In the genomic region with DNA sequence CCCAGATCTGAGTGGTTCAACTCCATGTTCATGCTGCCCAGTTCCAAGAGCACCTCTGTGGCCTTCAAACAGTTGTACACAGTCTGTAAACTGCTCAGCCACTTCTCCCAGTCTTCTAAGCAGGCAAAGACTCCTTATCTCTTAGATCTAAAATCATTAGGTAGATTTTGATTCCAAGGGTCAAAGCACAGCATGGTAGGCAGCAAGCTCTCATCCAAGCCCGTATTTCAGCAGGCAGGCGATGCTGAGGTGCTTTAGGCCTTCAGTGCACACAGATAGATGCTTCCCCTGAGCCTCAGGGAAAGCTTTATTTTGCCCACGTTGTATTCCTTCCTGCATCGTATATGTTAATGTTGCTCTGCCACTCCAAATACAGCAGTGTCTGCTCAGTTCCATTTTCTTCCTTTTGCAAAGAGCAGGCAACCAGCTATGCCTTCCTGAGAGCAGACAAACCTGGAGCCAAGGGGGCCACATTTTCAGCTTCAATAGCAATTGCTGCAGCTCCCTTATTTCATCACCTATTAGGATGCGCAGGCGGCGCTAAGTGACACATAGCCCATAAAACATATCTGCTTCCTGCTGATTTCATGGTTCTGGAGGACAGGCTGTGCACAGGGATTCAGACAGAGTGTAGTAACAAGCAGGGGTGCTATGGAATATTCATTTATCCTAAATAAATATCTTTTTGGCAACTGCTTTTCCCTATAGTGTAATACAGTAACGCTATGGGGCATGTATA, we compare ENCODE assay signal across 10 cellular contexts.
DNase-seq lines count a peak whose midpoint lies in the region; ATAC-seq and TF ChIP-seq lines count a peak whose summit lies in the region.
"Had no signal": no experiment of that assay in that cellular context is flagged by ENCODE, and none has a peak within 500 bp of the region (broad histone marks: within the 10 kb centered on the region; RNA-seq: fewer than 3 reads in every experiment).

No MANE protein-coding gene starts in this region.

- H3K4me1 ChIP-seq in HEK293 (ENCODE audit: control insufficient read depth, insufficient read depth, low read length): no peaks in the 10 kb centered on the region
- H3K4me1 ChIP-seq in Peyer's patch: peaks cover 0 to 49% (median 9%) of the 10 kb centered on the region in 4 donors

- no peak for TF ChIP-seq CTCF in HEK293 (tag by site-specific recombination; IDR thresholded peaks at IDR 0.05)
- TF ChIP-seq CTCF in Peyer's patch (IDR thresholded peaks at IDR 0.05): no peak
- TF ChIP-seq CTCF in fibroblast of villous mesenchyme (IDR thresholded peaks at IDR 0.05; ENCODE audit: insufficient read depth, low read depth, low read length): no peak

- CTCF ChIA-PET in HEK293 (lab: Yijun Ruan, JAX): no interaction called here
- CTCF ChIA-PET in activated naive CD4-positive, alpha-beta T cell treated with anti-CD3 and anti-CD28 coated beads for 36 hours (lab: Charles Lee): interaction anchor here (0.6 to 0.7 kb wide), 2 partner anchors 11 to 269 kb away, joined by 3 read pairs; no protein-coding TSS in a partner anchor

- no peaks in the 10 kb centered on the region for H3K36me3 ChIP-seq in HEK293 (ENCODE audit: control insufficient read depth in 2 of 2, insufficient read depth in 1 of 2, low read length in 2 of 2)
- H3K36me3 ChIP-seq in Peyer's patch: no peaks in the 10 kb centered on the region
- H3K36me3 ChIP-seq: thoracic aorta had no signal

- H3K27ac Mint-ChIP-seq in activated naive CD4-positive, alpha-beta T cell treated with anti-CD3 and anti-CD28 coated beads for 36 hours: no peak overlapping the region

- DNase-seq in Peyer's patch (peak in 1 of 3 donors; percentile 75), fibroblast of villous mesenchyme (ENCODE audit: low read depth) (peak; percentile 89), renal cortical epithelial cell (ENCODE audit: low read depth) (peak; percentile 65)
- no peak for DNase-seq in activated naive CD4-positive, alpha-beta T cell treated with anti-CD3 and anti-CD28 coated beads for 36 hours
- no peak for DNase-seq in activated CD4-positive, alpha-beta T cell treated with anti-CD3 and anti-CD28 coated beads for 4 hours

- H3K27me3 Mint-ChIP-seq in activated naive CD4-positive, alpha-beta T cell treated with anti-CD3 and anti-CD28 coated beads for 36 hours (ENCODE audit: low read depth): no peaks in the 10 kb centered on the region

- intact Hi-C loops in activated naive CD4-positive, alpha-beta T cell treated with anti-CD3 and anti-CD28 coated beads for 36 hours (cut with micrococcal nuclease): no loop called here

- no peaks in the 10 kb centered on the region for H3K27me3 ChIP-seq in Peyer's patch

- H3K4me1 Mint-ChIP-seq in activated naive CD4-positive, alpha-beta T cell treated with anti-CD3 and anti-CD28 coated beads for 36 hours (ENCODE audit: low read depth): peaks cover 61% of the 10 kb centered on the region

- H3K9me3 Mint-ChIP-seq in activated naive CD4-positive, alpha-beta T cell treated with anti-CD3 and anti-CD28 coated beads for 36 hours: no peaks in the 10 kb centered on the region

- H3K36me3 Mint-ChIP-seq in activated naive CD4-positive, alpha-beta T cell treated with anti-CD3 and anti-CD28 coated beads for 36 hours (ENCODE audit: low read depth): peaks cover 20% of the 10 kb centered on the region

- H3K4me3 Mint-ChIP-seq in activated naive CD4-positive, alpha-beta T cell treated with anti-CD3 and anti-CD28 coated beads for 36 hours: no peak overlapping the region

- no peak for ATAC-seq in HG02588 (IDR thresholded peaks at IDR 0.05; ENCODE audit: unreplicated experiment)

- H3K27ac ChIP-seq in HEK293 (ENCODE audit: extremely low read depth, low read depth, low read length) (no peak overlapping the region), Peyer's patch (peak overlapping the region in 3 of 4 donors; percentile 11 to 77 (median 66))
- H3K27ac ChIP-seq: epithelial cell of prostate, parathyroid adenoma, thoracic aorta had no signal

- H3K9me3 ChIP-seq in HEK293 (ENCODE audit: control insufficient read depth, insufficient read depth, low read depth, low read length) (no peaks in the 10 kb centered on the region), Peyer's patch (no peaks in the 10 kb centered on the region)
- H3K9me3 ChIP-seq: thoracic aorta had no signal

- H3K4me3 ChIP-seq in HEK293 (ENCODE audit: low read depth, low read length) (no peak overlapping the region), Peyer's patch (no peak overlapping the region), fibroblast of villous mesenchyme (ENCODE audit: low read depth, low read length) (no peak overlapping the region)
- H3K4me3 ChIP-seq: thoracic aorta had no signal

- TF ChIP-seq POLR2A in Peyer's patch (IDR thresholded peaks at IDR 0.05): no peak

- POLR2A ChIA-PET in HEK293 (lab: Yijun Ruan, JAX): no interaction called here

TF ChIP-seq in HEK293, 187 proteins besides CTCF, POLR2A, EP300 and RAD21 (continues in another document):
- TF ChIP-seq, protein P1, sequence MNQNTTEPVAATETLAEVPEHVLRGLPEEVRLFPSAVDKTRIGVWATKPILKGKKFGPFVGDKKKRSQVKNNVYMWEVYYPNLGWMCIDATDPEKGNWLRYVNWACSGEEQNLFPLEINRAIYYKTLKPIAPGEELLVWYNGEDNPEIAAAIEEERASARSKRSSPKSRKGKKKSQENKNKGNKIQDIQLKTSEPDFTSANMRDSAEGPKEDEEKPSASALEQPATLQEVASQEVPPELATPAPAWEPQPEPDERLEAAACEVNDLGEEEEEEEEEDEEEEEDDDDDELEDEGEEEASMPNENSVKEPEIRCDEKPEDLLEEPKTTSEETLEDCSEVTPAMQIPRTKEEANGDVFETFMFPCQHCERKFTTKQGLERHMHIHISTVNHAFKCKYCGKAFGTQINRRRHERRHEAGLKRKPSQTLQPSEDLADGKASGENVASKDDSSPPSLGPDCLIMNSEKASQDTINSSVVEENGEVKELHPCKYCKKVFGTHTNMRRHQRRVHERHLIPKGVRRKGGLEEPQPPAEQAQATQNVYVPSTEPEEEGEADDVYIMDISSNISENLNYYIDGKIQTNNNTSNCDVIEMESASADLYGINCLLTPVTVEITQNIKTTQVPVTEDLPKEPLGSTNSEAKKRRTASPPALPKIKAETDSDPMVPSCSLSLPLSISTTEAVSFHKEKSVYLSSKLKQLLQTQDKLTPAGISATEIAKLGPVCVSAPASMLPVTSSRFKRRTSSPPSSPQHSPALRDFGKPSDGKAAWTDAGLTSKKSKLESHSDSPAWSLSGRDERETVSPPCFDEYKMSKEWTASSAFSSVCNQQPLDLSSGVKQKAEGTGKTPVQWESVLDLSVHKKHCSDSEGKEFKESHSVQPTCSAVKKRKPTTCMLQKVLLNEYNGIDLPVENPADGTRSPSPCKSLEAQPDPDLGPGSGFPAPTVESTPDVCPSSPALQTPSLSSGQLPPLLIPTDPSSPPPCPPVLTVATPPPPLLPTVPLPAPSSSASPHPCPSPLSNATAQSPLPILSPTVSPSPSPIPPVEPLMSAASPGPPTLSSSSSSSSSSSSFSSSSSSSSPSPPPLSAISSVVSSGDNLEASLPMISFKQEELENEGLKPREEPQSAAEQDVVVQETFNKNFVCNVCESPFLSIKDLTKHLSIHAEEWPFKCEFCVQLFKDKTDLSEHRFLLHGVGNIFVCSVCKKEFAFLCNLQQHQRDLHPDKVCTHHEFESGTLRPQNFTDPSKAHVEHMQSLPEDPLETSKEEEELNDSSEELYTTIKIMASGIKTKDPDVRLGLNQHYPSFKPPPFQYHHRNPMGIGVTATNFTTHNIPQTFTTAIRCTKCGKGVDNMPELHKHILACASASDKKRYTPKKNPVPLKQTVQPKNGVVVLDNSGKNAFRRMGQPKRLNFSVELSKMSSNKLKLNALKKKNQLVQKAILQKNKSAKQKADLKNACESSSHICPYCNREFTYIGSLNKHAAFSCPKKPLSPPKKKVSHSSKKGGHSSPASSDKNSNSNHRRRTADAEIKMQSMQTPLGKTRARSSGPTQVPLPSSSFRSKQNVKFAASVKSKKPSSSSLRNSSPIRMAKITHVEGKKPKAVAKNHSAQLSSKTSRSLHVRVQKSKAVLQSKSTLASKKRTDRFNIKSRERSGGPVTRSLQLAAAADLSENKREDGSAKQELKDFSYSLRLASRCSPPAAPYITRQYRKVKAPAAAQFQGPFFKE (tag by site-specific recombination; IDR thresholded peaks at IDR 0.05; ENCODE audit: borderline replicate concordance): no peak
- TF ChIP-seq ZNF2 (tag by site-specific recombination; IDR thresholded peaks at IDR 0.05): no peak
- TF ChIP-seq ZNF600 (tag by site-specific recombination; IDR thresholded peaks at IDR 0.05): 0 out of 2 replicates have a peak, but pooled peaks have one; percentile 49
- TF ChIP-seq ZNF335 (tag by site-specific recombination; conservative IDR thresholded peaks at IDR 0.05): no peak
- no peak for TF ChIP-seq GLIS2 (tag by site-specific recombination; IDR thresholded peaks at IDR 0.05)
- peak; percentile 83 for TF ChIP-seq TRIM28 (IDR thresholded peaks at IDR 0.05; ENCODE audit: borderline replicate concordance, low read length)
- TF ChIP-seq ZFHX2 (tag by site-specific recombination; conservative IDR thresholded peaks at IDR 0.05): peak; percentile 32; the same call in 1 of the 2 replicates
- TF ChIP-seq ZNF561 (tag by site-specific recombination; IDR thresholded peaks at IDR 0.05; ENCODE audit: borderline replicate concordance): peak; percentile 46; the same call in 1 of the 2 replicates
- TF ChIP-seq, protein P2, sequence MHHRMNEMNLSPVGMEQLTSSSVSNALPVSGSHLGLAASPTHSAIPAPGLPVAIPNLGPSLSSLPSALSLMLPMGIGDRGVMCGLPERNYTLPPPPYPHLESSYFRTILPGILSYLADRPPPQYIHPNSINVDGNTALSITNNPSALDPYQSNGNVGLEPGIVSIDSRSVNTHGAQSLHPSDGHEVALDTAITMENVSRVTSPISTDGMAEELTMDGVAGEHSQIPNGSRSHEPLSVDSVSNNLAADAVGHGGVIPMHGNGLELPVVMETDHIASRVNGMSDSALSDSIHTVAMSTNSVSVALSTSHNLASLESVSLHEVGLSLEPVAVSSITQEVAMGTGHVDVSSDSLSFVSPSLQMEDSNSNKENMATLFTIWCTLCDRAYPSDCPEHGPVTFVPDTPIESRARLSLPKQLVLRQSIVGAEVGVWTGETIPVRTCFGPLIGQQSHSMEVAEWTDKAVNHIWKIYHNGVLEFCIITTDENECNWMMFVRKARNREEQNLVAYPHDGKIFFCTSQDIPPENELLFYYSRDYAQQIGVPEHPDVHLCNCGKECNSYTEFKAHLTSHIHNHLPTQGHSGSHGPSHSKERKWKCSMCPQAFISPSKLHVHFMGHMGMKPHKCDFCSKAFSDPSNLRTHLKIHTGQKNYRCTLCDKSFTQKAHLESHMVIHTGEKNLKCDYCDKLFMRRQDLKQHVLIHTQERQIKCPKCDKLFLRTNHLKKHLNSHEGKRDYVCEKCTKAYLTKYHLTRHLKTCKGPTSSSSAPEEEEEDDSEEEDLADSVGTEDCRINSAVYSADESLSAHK (tag by site-specific recombination; IDR thresholded peaks at IDR 0.05): no peak

Comparison
In these comparisons a context has a peak if more than half of its experiments do, and no peak if none do; other contexts are left out.
1. DNase-seq: peak in fibroblast of villous mesenchyme (single experiment) and renal cortical epithelial cell (single experiment); none in activated naive CD4-positive, alpha-beta T cell treated with anti-CD3 and anti-CD28 coated beads for 36 hours (single experiment) and activated CD4-positive, alpha-beta T cell treated with anti-CD3 and anti-CD28 coated beads for 4 hours (0 of 2).